ENCODE assay signal across 8 cellular contexts in genomic region chr13:76991796-76992547, GRCh38. TPM values are rescaled to one million over a fixed set of nuclear protein-coding genes. Genes with fewer than 3 reads are reported as not detected.
DNase-seq lines count a peak whose midpoint lies in the region; ATAC-seq and TF ChIP-seq lines count a peak whose summit lies in the region.

Gene CLN5, plus strand, starts transcription at chr13:76992081. Its CDS starts 18 bp downstream, at chr13:76992099.

- H3K4me2 ChIP-seq in SU-DHL-6 (ENCODE audit: low read depth, low read length, poor library complexity, severe bottlenecking) = peak within 1 kb of the TSS; percentile 70

- peaks cover 0 to 24% of the 10 kb centered on the region in 2 donors for H3K4me1 ChIP-seq in thoracic aorta (ENCODE audit: control insufficient read depth in 1 of 2, low read depth in 2 of 2)

- H3K9me3 Mint-ChIP-seq in activated naive CD8-positive, alpha-beta T cell treated with anti-CD3 and anti-CD28 coated beads, Interleukin-2, amount 10 ng/mL, durations not matched to agents 7 days and 5 days = no peaks in the 10 kb centered on the region
- no peaks in the 10 kb centered on the region for H3K9me3 Mint-ChIP-seq in osteocyte (ENCODE audit: unreplicated experiment)

- H3K9me2 ChIP-seq in SU-DHL-6 (replicated peaks; ENCODE audit: insufficient read depth, low read length) = no peaks in the 10 kb centered on the region

- H4K20me1 ChIP-seq in SU-DHL-6 (ENCODE audit: low read depth, low read length) = no peaks in the 10 kb centered on the region

- H3F3A ChIP-seq in SU-DHL-6 (ENCODE audit: insufficient read depth) = no peaks in the 10 kb centered on the region

- peak within 1 kb of the TSS; percentile 98 for H3K4me3 Mint-ChIP-seq in activated naive CD8-positive, alpha-beta T cell treated with anti-CD3 and anti-CD28 coated beads, Interleukin-2, amount 10 ng/mL, durations not matched to agents 7 days and 5 days
- H3K4me3 Mint-ChIP-seq in osteocyte (ENCODE audit: unreplicated experiment) = peak within 1 kb of the TSS; percentile 93

- H2AFZ ChIP-seq in SU-DHL-6 (ENCODE audit: low read depth, low read length, severe bottlenecking) = peak within 1 kb of the TSS; percentile 95

- peaks cover 31% of the 10 kb centered on the region for H3K4me1 Mint-ChIP-seq in activated naive CD8-positive, alpha-beta T cell treated with anti-CD3 and anti-CD28 coated beads, Interleukin-2, amount 10 ng/mL, durations not matched to agents 7 days and 5 days
- H3K4me1 Mint-ChIP-seq in osteocyte (ENCODE audit: unreplicated experiment) = peaks cover 26% of the 10 kb centered on the region

- H3K79me2 ChIP-seq in SU-DHL-6 (ENCODE audit: insufficient read depth, low read length) = 0 out of 2 replicates have a peak, but pooled peaks cover 3% of the 10 kb centered on the region

- peaks cover 11% of the 10 kb centered on the region for H3K36me3 Mint-ChIP-seq in activated naive CD8-positive, alpha-beta T cell treated with anti-CD3 and anti-CD28 coated beads, Interleukin-2, amount 10 ng/mL, durations not matched to agents 7 days and 5 days
- H3K36me3 Mint-ChIP-seq in osteocyte (ENCODE audit: unreplicated experiment) = peaks cover 11% of the 10 kb centered on the region

- H3K27ac ChIP-seq in SU-DHL-6 (ENCODE audit: low read depth, low read length) (peak within 1 kb of the TSS; percentile 30), thoracic aorta (peak within 1 kb of the TSS; percentile 91 to 94)

- ATAC-seq in HG02610 (IDR thresholded peaks at IDR 0.05; ENCODE audit: unreplicated experiment) = peak; percentile 93
- peak; percentile 95 for ATAC-seq in activated naive CD8-positive, alpha-beta T cell treated with anti-CD3 and anti-CD28 coated beads, Interleukin-2, amount 10 ng/mL, durations not matched to agents 7 days and 5 days (ENCODE audit: low read depth)
- ATAC-seq in thoracic aorta (ENCODE audit: insufficient number of reproducible peaks, low FRiP score, low read depth) = peak; percentile 98

- no peak for TF ChIP-seq CTCF in GM12864 (IDR thresholded peaks at IDR 0.05; ENCODE audit: low read depth, low read length, missing control alignments)
- no peak for TF ChIP-seq CTCF in SU-DHL-6 (IDR thresholded peaks at IDR 0.05; ENCODE audit: insufficient read depth, low read length, poor library complexity, severe bottlenecking)
- no peak for TF ChIP-seq CTCF in osteocyte (IDR thresholded peaks at IDR 0.05)
- TF ChIP-seq CTCF in thoracic aorta (IDR thresholded peaks at IDR 0.05) = peak; percentile 15

- H3K27me3 ChIP-seq in SU-DHL-6 (ENCODE audit: low read length) (no peaks in the 10 kb centered on the region), thoracic aorta (replicated peaks; ENCODE audit: insufficient read depth) (no peaks in the 10 kb centered on the region)

- intact Hi-C loops in head of caudate nucleus (cut with DNase I) = loop anchor here (2.0 kb wide), 1 partner anchor 35 kb away; the partner anchor contains the start of gene FBXL3

- H3K36me3 ChIP-seq in SU-DHL-6 (ENCODE audit: low read length) = no peaks in the 10 kb centered on the region
- H3K36me3 ChIP-seq in thoracic aorta = peaks cover under 1% of the 10 kb centered on the region

- H3K9ac ChIP-seq in SU-DHL-6 (ENCODE audit: low read length) = peak within 1 kb of the TSS; percentile 87

- peak; percentile 84 for DNase-seq in GM12864 (ENCODE audit: low read depth)
- peak; percentile 93 for DNase-seq in NCI-H1092 (lab: John Stamatoyannopoulos, UW)
- peak; percentile 95 for DNase-seq in activated naive CD8-positive, alpha-beta T cell treated with anti-CD3 and anti-CD28 coated beads, Interleukin-2, amount 10 ng/mL, durations not matched to agents 7 days and 5 days
- peak; percentile 81 to 97 (median 94) for DNase-seq in head of caudate nucleus
- DNase-seq in osteocyte (ENCODE audit: extremely low spot score, unreplicated experiment) = peak; percentile 98
- DNase-seq in thoracic aorta (ENCODE audit: low spot score) = peak; percentile 71

- H3K9me3 ChIP-seq in SU-DHL-6 (ENCODE audit: insufficient read depth, low read length) (no peaks in the 10 kb centered on the region), thoracic aorta (no peaks in the 10 kb centered on the region)

- peaks cover 21% of the 10 kb centered on the region for H3K27me3 Mint-ChIP-seq in activated naive CD8-positive, alpha-beta T cell treated with anti-CD3 and anti-CD28 coated beads, Interleukin-2, amount 10 ng/mL, durations not matched to agents 7 days and 5 days
- H3K27me3 Mint-ChIP-seq in osteocyte (ENCODE audit: unreplicated experiment) = peaks cover 7% of the 10 kb centered on the region

- POLR2A ChIA-PET in activated naive CD8-positive, alpha-beta T cell treated with anti-CD3 and anti-CD28 coated beads, Interleukin-2, amount 10 ng/mL, durations not matched to agents 7 days and 5 days (lab: Charles Lee) = interaction anchor here (0.6 to 3.4 kb wide), 20 partner anchors 10 to 1665 kb away, joined by 3 to 78 read pairs (median 4); partner anchors contain the start of genes FBXL3, KCTD12, MYCBP2 and SLAIN1

- peak within 1 kb of the TSS; percentile 61 for H3K4me3 ChIP-seq in GM12864 (ENCODE audit: low read depth, low read length)
- peak within 1 kb of the TSS; percentile 84 for H3K4me3 ChIP-seq in SU-DHL-6 (ENCODE audit: insufficient read depth, low read length, poor library complexity, severe bottlenecking)
- peak within 1 kb of the TSS; percentile 87 for H3K4me3 ChIP-seq in thoracic aorta

- peak within 1 kb of the TSS; percentile 100 for H3K27ac Mint-ChIP-seq in activated naive CD8-positive, alpha-beta T cell treated with anti-CD3 and anti-CD28 coated beads, Interleukin-2, amount 10 ng/mL, durations not matched to agents 7 days and 5 days
- peak within 1 kb of the TSS; percentile 94 for H3K27ac Mint-ChIP-seq in osteocyte (ENCODE audit: unreplicated experiment)

RNA-seq across cellular contexts. Expression of gene CLN5, which starts in this region (rescaled TPM):
- total RNA-seq in activated naive CD8-positive, alpha-beta T cell treated with anti-CD3 and anti-CD28 coated beads, Interleukin-2, amount 10 ng/mL, durations not matched to agents 7 days and 5 days = 10 to 100 TPM; 15.4 to 18.9 TPM
- total RNA-seq in osteocyte (42.3 and 43.3 TPM in 2 replicates), thoracic aorta (10 to 100 TPM; 21.4 to 29.1 TPM)

Comparison
In these comparisons a context has a peak if more than half of its experiments do, and no peak if none do; other contexts are left out.
1. Peak in every context shown above with its lines: DNase-seq, ATAC-seq, H3K4me3 ChIP-seq and H3K27ac ChIP-seq.